Comparison of ENCODE assay signal across 14 cellular contexts in genomic region chr13:113883314-113883811, GRCh38.
"Had no signal": no experiment of that assay in that cellular context is flagged by ENCODE, and none has a peak within 500 bp of the region (broad histone marks: within the 10 kb centered on the region; RNA-seq: fewer than 3 reads in every experiment).

No MANE protein-coding gene starts in this region.

- FAIRE-seq: astrocyte, colon, TTC549 had no signal

- H3K9me3 ChIP-seq: tibial artery had no signal

- H3K4me3 ChIP-seq: tibial artery had no signal

- H3K27me3 ChIP-seq: tibial artery had no signal

- H3K4me3 Mint-ChIP-seq: activated CD4-positive, alpha-beta T cell treated with anti-CD3 and anti-CD28 coated beads, Interleukin-2, amount 10 ng/mL, durations not matched to agents 24 days and 14 days; activated naive CD4-positive, alpha-beta T cell treated with anti-CD3 and anti-CD28 coated beads, Interleukin-2, amount 10 ng/mL, durations not matched to agents 7 days and 5 days; activated T-helper 17 cell treated with anti-CD3 and anti-CD28 coated beads, Interleukin-2, amount 50 U/mL, for 72 hours; nephron had no signal

- H3K27ac Mint-ChIP-seq: activated CD4-positive, alpha-beta T cell treated with anti-CD3 and anti-CD28 coated beads, Interleukin-2, amount 10 ng/mL, durations not matched to agents 24 days and 14 days; activated naive CD4-positive, alpha-beta T cell treated with anti-CD3 and anti-CD28 coated beads, Interleukin-2, amount 10 ng/mL, durations not matched to agents 7 days and 5 days; activated T-helper 17 cell treated with anti-CD3 and anti-CD28 coated beads, Interleukin-2, amount 50 U/mL, for 72 hours; nephron had no signal

- H3K4me1 Mint-ChIP-seq: activated T-helper 17 cell treated with anti-CD3 and anti-CD28 coated beads, Interleukin-2, amount 50 U/mL, for 72 hours had no signal

- DNase-seq: activated CD4-positive, alpha-beta T cell treated with anti-CD3 and anti-CD28 coated beads, Interleukin-2, amount 10 ng/mL, durations not matched to agents 24 days and 14 days; activated CD4-positive, CD25-positive, alpha-beta regulatory T cell; activated naive CD4-positive, alpha-beta T cell treated with anti-CD3 and anti-CD28 coated beads, Interleukin-2, amount 10 ng/mL, durations not matched to agents 7 days and 5 days; activated T-cell treated with anti-CD3 and anti-CD28 coated beads for 4 hours; hippocampal formation; occipital lobe; stimulated activated CD4-positive, alpha-beta T cell treated with anti-CD3 and anti-CD28 coated beads, Interleukin-1b, Interleukin-23, amount 100 ng/mL, for 48 hours had no signal

- H3K36me3 ChIP-seq: tibial artery had no signal

- H3K9me3 Mint-ChIP-seq: activated CD4-positive, alpha-beta T cell treated with anti-CD3 and anti-CD28 coated beads, Interleukin-2, amount 10 ng/mL, durations not matched to agents 24 days and 14 days; activated naive CD4-positive, alpha-beta T cell treated with anti-CD3 and anti-CD28 coated beads, Interleukin-2, amount 10 ng/mL, durations not matched to agents 7 days and 5 days; activated T-helper 17 cell treated with anti-CD3 and anti-CD28 coated beads, Interleukin-2, amount 50 U/mL, for 72 hours; nephron had no signal

- ATAC-seq: activated T-helper 17 cell treated with anti-CD3 and anti-CD28 coated beads, Interleukin-2, amount 50 U/mL, for 72 hours; esophagus mucosa had no signal

- H3K36me3 Mint-ChIP-seq: activated naive CD4-positive, alpha-beta T cell treated with anti-CD3 and anti-CD28 coated beads, Interleukin-2, amount 10 ng/mL, durations not matched to agents 7 days and 5 days had no signal
